8 cellular contexts compared by ENCODE assay signal in genomic region chr7:4641667-4642467, GRCh38. TPM values are rescaled to one million over a fixed set of nuclear protein-coding genes. Genes with fewer than 3 reads are reported as not detected.
A peak's percentile ranks its signal among the peaks of the same experiment; 100 is the strongest.
DNase-seq lines count a peak whose midpoint lies in the region; ATAC-seq and TF ChIP-seq lines count a peak whose summit lies in the region.

No MANE protein-coding gene starts in this region.

- H2AFZ ChIP-seq in neuronal stem cell (ENCODE audit: low read length): peak overlapping the region; percentile 98

- DNase-seq in ELF-1 (ENCODE audit: low read depth, low spot score) (peak; percentile 96), RPMI7951 (ENCODE audit: low read depth) (peak; percentile 89), fibroblast of villous mesenchyme (ENCODE audit: low read depth) (peak; percentile 96), neuronal stem cell (ENCODE audit: low spot score) (peak; percentile 93), substantia nigra (lab: John Stamatoyannopoulos, UW) (peak; percentile 51 to 95 (median 87))
- DNase-seq in activated effector memory CD4-positive, alpha-beta T cell treated with Interleukin-2 at 50 U/mL for 16 hours: peak; percentile 96

- H3K4me3 ChIP-seq in fibroblast of villous mesenchyme (ENCODE audit: low read depth, low read length): peak overlapping the region; percentile 82
- peak overlapping the region; percentile 75 to 81 for H3K4me3 ChIP-seq in neuronal stem cell (ENCODE audit: low read length in 2 of 2)

- no peaks in the 10 kb centered on the region for H3K27me3 ChIP-seq in neuronal stem cell (ENCODE audit: control insufficient read depth in 3 of 3, insufficient read depth in 3 of 3, low read depth in 1 of 3, low read length in 3 of 3)

- H2BK12ac ChIP-seq in neuronal stem cell (ENCODE audit: low read length): no peak overlapping the region

- H3K4ac ChIP-seq in neuronal stem cell (ENCODE audit: low read length): no peak overlapping the region

- no CpG with 5 or more reads among the region's 103 CpGs for WGBS in neuronal stem cell (ENCODE audit: extremely low coverage in 2 of 2, insufficient read length in 2 of 2, insufficient replicate concordance in 1 of 2), 2 donors

- peak overlapping the region; percentile 55 for H2BK15ac ChIP-seq in neuronal stem cell (ENCODE audit: low read length)

- H3K18ac ChIP-seq in neuronal stem cell (ENCODE audit: low read length): peak overlapping the region; percentile 96

- TF ChIP-seq CTCF in fibroblast of villous mesenchyme (IDR thresholded peaks at IDR 0.05; ENCODE audit: insufficient read depth, low read depth, low read length): peak; percentile 38

- no peak overlapping the region for H3K9ac ChIP-seq in neuronal stem cell (ENCODE audit: low read depth, low read length, poor library complexity)

- no peak overlapping the region for H2BK5ac ChIP-seq in neuronal stem cell (ENCODE audit: low read length)

- H3K23ac ChIP-seq in neuronal stem cell (ENCODE audit: low read depth, low read length, poor library complexity): peak overlapping the region; percentile 95

- peak overlapping the region; percentile 49 for H3K4me2 ChIP-seq in neuronal stem cell (ENCODE audit: insufficient read depth, low read length, poor library complexity, severe bottlenecking)

- ATAC-seq in GM21825 (IDR thresholded peaks at IDR 0.05; ENCODE audit: unreplicated experiment): peak; percentile 73

- peaks cover 0 to 3% of the 10 kb centered on the region in 2 donors for H3K4me1 ChIP-seq in neuronal stem cell (ENCODE audit: control insufficient read depth in 2 of 2, insufficient read depth in 1 of 2, low read depth in 1 of 2, low read length in 2 of 2)

- H4K8ac ChIP-seq in neuronal stem cell (ENCODE audit: low read depth, low read length): no peak overlapping the region

- no peak overlapping the region for H2BK120ac ChIP-seq in neuronal stem cell (ENCODE audit: low read depth, low read length)

- H3K36me3 ChIP-seq in KOPT-K1 (ENCODE audit: insufficient read depth, low read length): no peaks in the 10 kb centered on the region
- no peaks in the 10 kb centered on the region for H3K36me3 ChIP-seq in neuronal stem cell (replicated peaks in 1 of 2; ENCODE audit: control insufficient read depth in 2 of 2, insufficient read depth in 2 of 2, low read length in 2 of 2)

- H3K9me3 ChIP-seq in KOPT-K1 (ENCODE audit: insufficient read depth, low read length, poor library complexity, severe bottlenecking): no peaks in the 10 kb centered on the region
- peaks cover 0 to 1% of the 10 kb centered on the region in 2 donors for H3K9me3 ChIP-seq in neuronal stem cell (replicated peaks in 1 of 2; ENCODE audit: control insufficient read depth in 2 of 2, insufficient read depth in 1 of 2, low read depth in 1 of 2, low read length in 2 of 2)

- peak overlapping the region; percentile 71 for H3K14ac ChIP-seq in neuronal stem cell (ENCODE audit: low read length)

- H4K91ac ChIP-seq in neuronal stem cell (ENCODE audit: low read depth, low read length, poor library complexity): no peak overlapping the region

- peak overlapping the region; percentile 95 for H3K27ac ChIP-seq in KOPT-K1 (ENCODE audit: low read depth, low read length, poor library complexity, severe bottlenecking)
- peak overlapping the region; percentile 73 for H3K27ac ChIP-seq in neuronal stem cell (replicated peaks; ENCODE audit: low read length)
- peak overlapping the region; percentile 91 for H3K27ac ChIP-seq in substantia nigra (ENCODE audit: low read depth, low read length, poor library complexity, severe bottlenecking)

- H3K79me1 ChIP-seq in neuronal stem cell (ENCODE audit: low read depth, low read length): no peaks in the 10 kb centered on the region

- no peak overlapping the region for H2AK5ac ChIP-seq in neuronal stem cell (ENCODE audit: low read depth, low read length)

RNA-seq across cellular contexts. Expression of gene FOXK1, which starts 40.2 kb away (rescaled TPM):
- 8.8 and 12.3 TPM in 2 replicates for total RNA-seq in RPMI7951 (2014; rRNA removed; shearing (Covaris generic))
- 30.6 and 32.8 TPM in 2 replicates for total RNA-seq in fibroblast of villous mesenchyme
- polyA plus RNA-seq in neuronal stem cell (2013, experiment 1 of 2): 7.6 TPM
- polyA plus RNA-seq in neuronal stem cell (2013, experiment 2 of 2): 8.2 TPM

Comparison
In these comparisons a context has a peak if more than half of its experiments do, and no peak if none do; other contexts are left out.
1. Peak in every context shown above with its lines: DNase-seq, ATAC-seq, H3K4me3 ChIP-seq and H3K27ac ChIP-seq.